In the genomic region with DNA sequence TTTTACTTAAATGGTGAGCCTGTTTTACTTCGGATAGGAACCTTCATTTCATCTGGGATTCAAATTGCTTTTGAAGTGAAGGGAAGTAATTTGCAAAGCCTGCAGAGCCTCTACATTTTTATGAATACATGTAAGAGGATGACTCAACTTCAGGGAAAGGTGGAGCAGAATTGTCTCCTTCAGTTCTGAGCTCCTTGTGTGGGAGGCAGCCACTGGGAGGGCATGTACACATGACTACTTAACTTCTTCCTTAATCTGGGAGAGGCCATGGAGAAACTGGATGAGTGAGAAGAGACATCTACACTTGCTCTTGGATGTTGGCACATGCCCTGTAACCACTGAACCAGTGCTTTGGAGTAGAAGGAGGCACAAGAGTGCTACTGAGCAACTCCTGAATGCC, we compare ENCODE assay signal across 17 cellular contexts.
DNase-seq lines count a peak whose midpoint lies in the region; ATAC-seq, FAIRE-seq and TF ChIP-seq lines count a peak whose summit lies in the region.
"Had no signal": no experiment of that assay in that cellular context is flagged by ENCODE, and none has a peak within 500 bp of the region (broad histone marks: within the 10 kb centered on the region; RNA-seq: fewer than 3 reads in every experiment).

No MANE protein-coding gene starts in this region.

- WGBS in GM23248 (ENCODE audit: low coverage in 1 of 2, low lambda C conversion rate in 2 of 2, missing lambda C conversion rate in 2 of 2), 2 experiments, result 5 to 9% methylated on average over 1 of the region's 1 CpG

- H2AFZ ChIP-seq in GM23248, result no peak overlapping the region

- no peaks in the 10 kb centered on the region for H3K36me3 Mint-ChIP-seq in glutamatergic neuron (ENCODE audit: unreplicated experiment)
- no peaks in the 10 kb centered on the region for H3K36me3 Mint-ChIP-seq in activated CD4-positive, alpha-beta memory T cell treated with anti-CD3 and anti-CD28 coated beads, Interleukin-2, amount 10 ng/mL, durations not matched to agents 7 days and 5 days (ENCODE audit: low read depth)
- H3K36me3 Mint-ChIP-seq: CD4-positive, alpha-beta memory T cell had no signal

- no peaks in the 10 kb centered on the region for H3K4me1 ChIP-seq in GM23248 (ENCODE audit: insufficient read depth)
- H3K4me1 ChIP-seq in RWPE2 (ENCODE audit: insufficient read depth, poor library complexity, severe bottlenecking), result no peaks in the 10 kb centered on the region
- H3K4me1 ChIP-seq: BE2C had no signal

- DNase-seq in GM23248 (peak; percentile 58), RWPE2 (ENCODE audit: low spot score) (no peak), fibroblast of mammary gland (ENCODE audit: low read depth) (peak; percentile 12), putamen (ENCODE audit: low spot score) (peak; percentile 48), glutamatergic neuron (no peak), frontal cortex (ENCODE audit: low spot score in 2 of 2) (no peak), NCI-H2171 treated with DMSO at 0.1 percent for 48 hours (lab: John Stamatoyannopoulos, UW) (no peak)
- DNase-seq in activated CD4-positive, alpha-beta memory T cell treated with anti-CD3 and anti-CD28 coated beads, Interleukin-2, amount 10 ng/mL, durations not matched to agents 7 days and 5 days, result no peak
- DNase-seq: BE2C; CD4-positive, alpha-beta memory T cell; Karpas-422; NCI-H187 treated with DMSO at 0.1 percent for 48 hours; NCI-H510A; NCI-H82; SIG-M5 had no signal

- no peaks in the 10 kb centered on the region for H3K27me3 ChIP-seq in GM23248 (replicated peaks; ENCODE audit: insufficient read depth)
- H3K27me3 ChIP-seq in RWPE2 (ENCODE audit: insufficient read depth, poor library complexity, severe bottlenecking), result no peaks in the 10 kb centered on the region
- H3K27me3 ChIP-seq: BE2C had no signal

- H3K4me1 Mint-ChIP-seq in glutamatergic neuron (ENCODE audit: low read depth, unreplicated experiment), result no peaks in the 10 kb centered on the region
- no peaks in the 10 kb centered on the region for H3K4me1 Mint-ChIP-seq in activated CD4-positive, alpha-beta memory T cell treated with anti-CD3 and anti-CD28 coated beads, Interleukin-2, amount 10 ng/mL, durations not matched to agents 7 days and 5 days
- H3K4me1 Mint-ChIP-seq: CD4-positive, alpha-beta memory T cell had no signal

- ATAC-seq in RWPE2 (ENCODE audit: low read depth), result peak; percentile 31; the same call in 1 of the 3 replicates

- POLR2A ChIA-PET in activated CD4-positive, alpha-beta memory T cell treated with anti-CD3 and anti-CD28 coated beads, Interleukin-2, amount 10 ng/mL, durations not matched to agents 7 days and 5 days (lab: Charles Lee), result no interaction called here

- H3K9ac ChIP-seq in GM23248, result no peak overlapping the region

- FAIRE-seq in frontal cortex (lab: Jason Lieb, UNC), result no peak
- FAIRE-seq: H54, RCC 7860 had no signal

- no peak overlapping the region for H3K4me3 ChIP-seq in GM23248
- H3K4me3 ChIP-seq in RWPE2 (ENCODE audit: severe bottlenecking), result no peak overlapping the region
- no peak overlapping the region for H3K4me3 ChIP-seq in fibroblast of mammary gland (ENCODE audit: control insufficient read depth, low read depth, low read length)

- no peaks in the 10 kb centered on the region for H3K9me3 ChIP-seq in GM23248 (ENCODE audit: low read depth)
- H3K9me3 ChIP-seq in RWPE2 (ENCODE audit: severe bottlenecking), result no peaks in the 10 kb centered on the region
- H3K9me3 ChIP-seq: BE2C had no signal

- H3K36me3 ChIP-seq in GM23248 (ENCODE audit: low read depth) (no peaks in the 10 kb centered on the region), RWPE2 (ENCODE audit: low read depth) (no peaks in the 10 kb centered on the region)
- H3K36me3 ChIP-seq: BE2C had no signal

- H3K4me3 Mint-ChIP-seq in glutamatergic neuron (ENCODE audit: unreplicated experiment), result no peak overlapping the region
- no peak overlapping the region for H3K4me3 Mint-ChIP-seq in activated CD4-positive, alpha-beta memory T cell treated with anti-CD3 and anti-CD28 coated beads, Interleukin-2, amount 10 ng/mL, durations not matched to agents 7 days and 5 days
- H3K4me3 Mint-ChIP-seq: CD4-positive, alpha-beta memory T cell had no signal

- no peaks in the 10 kb centered on the region for H4K20me1 ChIP-seq in GM23248 (ENCODE audit: insufficient read depth)

- no peaks in the 10 kb centered on the region; the same call in 1 of the 2 replicates for H3K9me2 ChIP-seq in GM23248 (ENCODE audit: insufficient read depth)

- no peak overlapping the region for H3K4me2 ChIP-seq in GM23248 (ENCODE audit: unreplicated experiment)

- H3K27ac Mint-ChIP-seq in glutamatergic neuron (ENCODE audit: unreplicated experiment), result no peak overlapping the region
- no peak overlapping the region for H3K27ac Mint-ChIP-seq in activated CD4-positive, alpha-beta memory T cell treated with anti-CD3 and anti-CD28 coated beads, Interleukin-2, amount 10 ng/mL, durations not matched to agents 7 days and 5 days
- H3K27ac Mint-ChIP-seq: CD4-positive, alpha-beta memory T cell had no signal

- no peaks in the 10 kb centered on the region for H3F3A ChIP-seq in GM23248 (ENCODE audit: insufficient read depth)

- CTCF ChIA-PET in activated CD4-positive, alpha-beta memory T cell treated with anti-CD3 and anti-CD28 coated beads, Interleukin-2, amount 10 ng/mL, durations not matched to agents 7 days and 5 days (lab: Charles Lee), result no interaction called here

- no peaks in the 10 kb centered on the region for H3K79me2 ChIP-seq in GM23248 (ENCODE audit: insufficient read depth)

- H3K9me3 Mint-ChIP-seq in glutamatergic neuron (ENCODE audit: unreplicated experiment), result no peaks in the 10 kb centered on the region
- H3K9me3 Mint-ChIP-seq in activated CD4-positive, alpha-beta memory T cell treated with anti-CD3 and anti-CD28 coated beads, Interleukin-2, amount 10 ng/mL, durations not matched to agents 7 days and 5 days, result no peaks in the 10 kb centered on the region

- peaks cover 3% of the 10 kb centered on the region for H3K27me3 Mint-ChIP-seq in glutamatergic neuron (ENCODE audit: unreplicated experiment)
- H3K27me3 Mint-ChIP-seq in activated CD4-positive, alpha-beta memory T cell treated with anti-CD3 and anti-CD28 coated beads, Interleukin-2, amount 10 ng/mL, durations not matched to agents 7 days and 5 days, result no peaks in the 10 kb centered on the region
- H3K27me3 Mint-ChIP-seq: CD4-positive, alpha-beta memory T cell had no signal

- in situ Hi-C loops in GM23248 (cut with MboI), result no loop called here

- no peak overlapping the region for H3K27ac ChIP-seq in GM23248
- no peak overlapping the region for H3K27ac ChIP-seq in RWPE2 (ENCODE audit: poor library complexity, severe bottlenecking)

- TF ChIP-seq CTCF in RWPE2 (IDR thresholded peaks at IDR 0.05; ENCODE audit: poor library complexity, severe bottlenecking), result no peak
- TF ChIP-seq CTCF in fibroblast of mammary gland (conservative IDR thresholded peaks at IDR 0.05; ENCODE audit: control insufficient read depth, insufficient read depth, low read depth, low read length), result no peak
- TF ChIP-seq CTCF in glutamatergic neuron (IDR thresholded peaks at IDR 0.05; ENCODE audit: partially characterized antibody, unreplicated experiment), result no peak

Comparison
In these comparisons a context has a peak if more than half of its experiments do, and no peak if none do; other contexts are left out.
1. DNase-seq: peak in GM23248 (single experiment), fibroblast of mammary gland (single experiment) and putamen (single experiment); none in RWPE2 (single experiment), glutamatergic neuron (single experiment), frontal cortex (0 of 2), activated CD4-positive, alpha-beta memory T cell treated with anti-CD3 and anti-CD28 coated beads, Interleukin-2, amount 10 ng/mL, durations not matched to agents 7 days and 5 days (single experiment) and NCI-H2171 treated with DMSO at 0.1 percent for 48 hours (single experiment).